Comparison of ENCODE assay signal across 1 cellular context in genomic region chr11:63623513-63624140, GRCh38.
TF ChIP-seq lines count a peak whose summit lies in the region.

No MANE protein-coding gene starts in this region.

TF ChIP-seq in HCT116, 20 proteins besides CTCF, POLR2A, EP300 and RAD21:
- TF ChIP-seq EGR1 (IDR thresholded peaks at IDR 0.05; ENCODE audit: low read depth) (no peak), CEBPB (IDR thresholded peaks at IDR 0.05; ENCODE audit: low read depth) (no peak), CBX3 (IDR thresholded peaks at IDR 0.05; ENCODE audit: low read depth) (no peak), MAX (IDR thresholded peaks at IDR 0.05) (no peak), YY1 (IDR thresholded peaks at IDR 0.05; ENCODE audit: extremely low read depth, insufficient replicate concordance, low read depth, low read length) (no peak), POLR2AphosphoS5 (IDR thresholded peaks at IDR 0.05; ENCODE audit: low read depth, low read length) (0 out of 2 replicates have a peak, but pooled peaks have one; percentile 19)
